Comparison of ENCODE assay signal across 9 cellular contexts in genomic region chr19:36141039-36141914, GRCh38. TPM values are rescaled to one million over a fixed set of nuclear protein-coding genes. Genes with fewer than 3 reads are reported as not detected.
A peak's percentile ranks its signal among the peaks of the same experiment; 100 is the strongest.
DNase-seq lines count a peak whose midpoint lies in the region; ATAC-seq and TF ChIP-seq lines count a peak whose summit lies in the region.
"Had no signal": no experiment of that assay in that cellular context is flagged by ENCODE, and none has a peak within 500 bp of the region (broad histone marks: within the 10 kb centered on the region; RNA-seq: fewer than 3 reads in every experiment).

No MANE protein-coding gene starts in this region.

- peak overlapping the region; percentile 76 to 92 for H3K4me3 ChIP-seq in neutrophil (ENCODE audit: low read depth in 1 of 2, low read length in 1 of 2)

- peak overlapping the region; percentile 90 for H3K4me3 Mint-ChIP-seq in activated naive CD4-positive, alpha-beta T cell treated with anti-CD3 and anti-CD28 coated beads for 36 hours

- no peaks in the 10 kb centered on the region for H3K27me3 ChIP-seq in neutrophil

- intact Hi-C loops in activated naive CD4-positive, alpha-beta T cell treated with anti-CD3 and anti-CD28 coated beads for 36 hours (cut with micrococcal nuclease): loop anchor here (1.0 to 10.0 kb wide), 4 partner anchors 73 to 429 kb away; partner anchors contain the start of genes IGFLR1, LIN37, PSENEN and THAP8

- CTCF ChIA-PET in activated naive CD4-positive, alpha-beta T cell treated with anti-CD3 and anti-CD28 coated beads for 36 hours (lab: Charles Lee): no interaction called here

- H3K4me1 Mint-ChIP-seq in activated naive CD4-positive, alpha-beta T cell treated with anti-CD3 and anti-CD28 coated beads for 36 hours (ENCODE audit: low read depth): peaks cover 17% of the 10 kb centered on the region

- TF ChIP-seq CTCF in neutrophil (IDR thresholded peaks at IDR 0.05): peak; percentile 38

- in situ Hi-C loops in Caki2 (cut with HindIII; ENCODE audit: low pct_unique_long_range_greater_than_20kb, low sequenced_read_pairs): no loop called here
- in situ Hi-C loops in SK-MEL-5 (cut with HindIII; ENCODE audit: low pct_unique_long_range_greater_than_20kb, low sequenced_read_pairs): no loop called here

- H3K27ac Mint-ChIP-seq in activated naive CD4-positive, alpha-beta T cell treated with anti-CD3 and anti-CD28 coated beads for 36 hours: peak overlapping the region; percentile 62

- ATAC-seq in GM21825 (IDR thresholded peaks at IDR 0.05; ENCODE audit: unreplicated experiment): peak; percentile 41

- H3K36me3 Mint-ChIP-seq in activated naive CD4-positive, alpha-beta T cell treated with anti-CD3 and anti-CD28 coated beads for 36 hours (ENCODE audit: low read depth): peaks cover 25% of the 10 kb centered on the region

- no peaks in the 10 kb centered on the region for H3K9me3 ChIP-seq in neutrophil

- no peaks in the 10 kb centered on the region for H3K27me3 Mint-ChIP-seq in activated naive CD4-positive, alpha-beta T cell treated with anti-CD3 and anti-CD28 coated beads for 36 hours (ENCODE audit: low read depth)

- peak overlapping the region; percentile 92 for H3K27ac ChIP-seq in neutrophil

- no peaks in the 10 kb centered on the region for H3K9me3 Mint-ChIP-seq in activated naive CD4-positive, alpha-beta T cell treated with anti-CD3 and anti-CD28 coated beads for 36 hours

- DNase-seq in Caki2 (ENCODE audit: low read depth) (peak; percentile 87), MV-4-11 (lab: John Stamatoyannopoulos, UW) (peak; percentile 70), SK-MEL-5 (ENCODE audit: low read depth, low spot score) (peak; percentile 87), germinal center (ENCODE audit: low spot score) (peak; percentile 94), stromal cell of bone marrow (ENCODE audit: low read depth) (peak; percentile 66)
- DNase-seq in activated naive CD4-positive, alpha-beta T cell treated with anti-CD3 and anti-CD28 coated beads for 36 hours: peak; percentile 96

- H3K4me1 ChIP-seq in neutrophil (ENCODE audit: control insufficient read depth in 1 of 2, insufficient read depth in 1 of 2, low read depth in 1 of 2, low read length in 1 of 2): peaks cover 16 to 24% of the 10 kb centered on the region in 2 experiments

- peaks cover 36% of the 10 kb centered on the region for H3K36me3 ChIP-seq in neutrophil

RNA-seq across cellular contexts. Expression of gene CAPNS1, which starts 1.4 kb away (rescaled TPM):
- 218 and 288 TPM in 2 replicates for total RNA-seq in Caki2 (2014; rRNA removed; shearing (Covaris generic); ENCODE audit: low replicate concordance)
- total RNA-seq in SK-MEL-5 (2014; rRNA removed; shearing (Covaris generic)): 214 and 271 TPM in 2 replicates
- 373 and 417 TPM in 2 replicates for polyA plus RNA-seq in SK-MEL-5 (2015; cell fraction: cytosol; rRNA removed)
- polyA plus RNA-seq in SK-MEL-5 (2015; cell fraction: nucleus; rRNA removed): 63.1 and 90.1 TPM in 2 replicates
- 100 to 1,000 TPM; 301 to 307 TPM for total RNA-seq in activated naive CD4-positive, alpha-beta T cell treated with anti-CD3 and anti-CD28 coated beads for 36 hours

RNA-seq across cellular contexts. Expression of gene COX7A1, which starts 11.0 kb away (rescaled TPM):
- not detected in 2 replicates for total RNA-seq in Caki2 (2014; rRNA removed; shearing (Covaris generic); ENCODE audit: low replicate concordance)
- total RNA-seq in SK-MEL-5 (2014; rRNA removed; shearing (Covaris generic)): not detected in 2 replicates
- not detected in 2 replicates for polyA plus RNA-seq in SK-MEL-5 (2015; cell fraction: cytosol; rRNA removed)
- not detected in 2 replicates for polyA plus RNA-seq in SK-MEL-5 (2015; cell fraction: nucleus; rRNA removed)
- total RNA-seq in activated naive CD4-positive, alpha-beta T cell treated with anti-CD3 and anti-CD28 coated beads for 36 hours: not detected

RNA-seq across cellular contexts. Expression of gene TBCB, which starts 26.0 kb away (rescaled TPM):
- 369 and 423 TPM in 2 replicates for total RNA-seq in Caki2 (2014; rRNA removed; shearing (Covaris generic); ENCODE audit: low replicate concordance)
- total RNA-seq in SK-MEL-5 (2014; rRNA removed; shearing (Covaris generic)): 181 and 190 TPM in 2 replicates
- polyA plus RNA-seq in SK-MEL-5 (2015; cell fraction: cytosol; rRNA removed): 151 and 189 TPM in 2 replicates
- polyA plus RNA-seq in SK-MEL-5 (2015; cell fraction: nucleus; rRNA removed): 81.4 and 91.6 TPM in 2 replicates
- total RNA-seq in activated naive CD4-positive, alpha-beta T cell treated with anti-CD3 and anti-CD28 coated beads for 36 hours: 100 to 1,000 TPM; 104 to 105 TPM

RNA-seq across cellular contexts. Expression of gene POLR2I, which starts 26.6 kb away (rescaled TPM):
- total RNA-seq in Caki2 (2014; rRNA removed; shearing (Covaris generic); ENCODE audit: low replicate concordance): 110 and 136 TPM in 2 replicates
- 62.8 and 70.4 TPM in 2 replicates for total RNA-seq in SK-MEL-5 (2014; rRNA removed; shearing (Covaris generic))
- 42.7 and 70.0 TPM in 2 replicates for polyA plus RNA-seq in SK-MEL-5 (2015; cell fraction: cytosol; rRNA removed)
- 19.0 and 19.8 TPM in 2 replicates for polyA plus RNA-seq in SK-MEL-5 (2015; cell fraction: nucleus; rRNA removed)
- total RNA-seq in activated naive CD4-positive, alpha-beta T cell treated with anti-CD3 and anti-CD28 coated beads for 36 hours: 10 to 100 TPM; 86.8 to 87.4 TPM

RNA-seq across cellular contexts. Expression of gene OVOL3, which starts 30.3 kb away (rescaled TPM):
- not detected in 2 replicates for total RNA-seq in Caki2 (2014; rRNA removed; shearing (Covaris generic); ENCODE audit: low replicate concordance)
- not detected in 2 replicates for total RNA-seq in SK-MEL-5 (2014; rRNA removed; shearing (Covaris generic))
- not detected in 2 replicates for polyA plus RNA-seq in SK-MEL-5 (2015; cell fraction: cytosol; rRNA removed)
- polyA plus RNA-seq in SK-MEL-5 (2015; cell fraction: nucleus; rRNA removed): not detected in 2 replicates
- total RNA-seq in activated naive CD4-positive, alpha-beta T cell treated with anti-CD3 and anti-CD28 coated beads for 36 hours: not detected
- total RNA-seq: glomerular endothelial cell had no signal

Comparison
In these comparisons a context has a peak if more than half of its experiments do, and no peak if none do; other contexts are left out.
1. Peak in every context shown above with its lines: DNase-seq, ATAC-seq, H3K4me3 ChIP-seq and H3K27ac ChIP-seq.